ENCODE assay signal across 15 cellular contexts in genomic region chr10:118911361-118911760, GRCh38.
DNase-seq lines count a peak whose midpoint lies in the region; ATAC-seq and TF ChIP-seq lines count a peak whose summit lies in the region.
"Had no signal": no experiment of that assay in that cellular context is flagged by ENCODE, and none has a peak within 500 bp of the region (broad histone marks: within the 10 kb centered on the region; RNA-seq: fewer than 3 reads in every experiment).

No MANE protein-coding gene starts in this region.

- H3K27me3 Mint-ChIP-seq in activated CD4-positive, alpha-beta memory T cell treated with anti-CD3 and anti-CD28 coated beads, Interleukin-2, amount 10 ng/mL, durations not matched to agents 7 days and 5 days: peaks cover 11% of the 10 kb centered on the region

- no peak overlapping the region for H3K4me3 Mint-ChIP-seq in activated CD4-positive, alpha-beta memory T cell treated with anti-CD3 and anti-CD28 coated beads, Interleukin-2, amount 10 ng/mL, durations not matched to agents 7 days and 5 days
- H3K4me3 Mint-ChIP-seq: mesothelial cell of epicardium had no signal

- no peaks in the 10 kb centered on the region for H3K36me3 Mint-ChIP-seq in activated CD4-positive, alpha-beta memory T cell treated with anti-CD3 and anti-CD28 coated beads, Interleukin-2, amount 10 ng/mL, durations not matched to agents 7 days and 5 days (ENCODE audit: low read depth)
- H3K36me3 Mint-ChIP-seq: mesothelial cell of epicardium had no signal

- POLR2A ChIA-PET in activated CD4-positive, alpha-beta memory T cell treated with anti-CD3 and anti-CD28 coated beads, Interleukin-2, amount 10 ng/mL, durations not matched to agents 7 days and 5 days (lab: Charles Lee): no interaction called here

- CTCF ChIA-PET in activated CD4-positive, alpha-beta memory T cell treated with anti-CD3 and anti-CD28 coated beads, Interleukin-2, amount 10 ng/mL, durations not matched to agents 7 days and 5 days (lab: Charles Lee): no interaction called here

- no peaks in the 10 kb centered on the region for H3K36me3 ChIP-seq in cardiac muscle cell
- no peaks in the 10 kb centered on the region for H3K36me3 ChIP-seq in upper lobe of right lung
- H3K36me3 ChIP-seq: SJSA1 had no signal

- no peak for TF ChIP-seq CTCF in cardiac muscle cell (IDR thresholded peaks at IDR 0.05; ENCODE audit: low read depth, low read length)
- no peak for TF ChIP-seq CTCF in upper lobe of right lung (IDR thresholded peaks at IDR 0.05)

- ATAC-seq in Right ventricle myocardium inferior (no peak), upper lobe of right lung (peak; percentile 33)

- no peaks in the 10 kb centered on the region for H3K4me1 Mint-ChIP-seq in activated CD4-positive, alpha-beta memory T cell treated with anti-CD3 and anti-CD28 coated beads, Interleukin-2, amount 10 ng/mL, durations not matched to agents 7 days and 5 days

- H3K9me3 ChIP-seq in cardiac muscle cell (ENCODE audit: low read depth) (no peaks in the 10 kb centered on the region), upper lobe of right lung (no peaks in the 10 kb centered on the region)
- H3K9me3 ChIP-seq: SJSA1 had no signal

- H3K27ac ChIP-seq in cardiac muscle cell (peak overlapping the region; percentile 55), upper lobe of right lung (no peak overlapping the region)
- H3K27ac ChIP-seq: parathyroid adenoma, SJSA1 had no signal

- H3K27me3 ChIP-seq in cardiac muscle cell: no peaks in the 10 kb centered on the region
- no peaks in the 10 kb centered on the region for H3K27me3 ChIP-seq in upper lobe of right lung
- H3K27me3 ChIP-seq: SJSA1 had no signal

- DNase-seq in cardiac muscle cell (ENCODE audit: low read depth in 1 of 2, low spot score in 1 of 2) (peak; percentile 52 to 66), Right ventricle myocardium inferior (ENCODE audit: missing footprints) (no peak), SW480 (ENCODE audit: low spot score) (peak; percentile 71), hepatic stellate cell (ENCODE audit: low spot score) (peak; percentile 61), upper lobe of right lung (no peak), NCI-H345 treated with DMSO at 0.1 percent for 48 hours (lab: John Stamatoyannopoulos, UW; ENCODE audit: unreplicated experiment) (no peak), NCI-H748 treated with DMSO at 0.1 percent for 48 hours (lab: John Stamatoyannopoulos, UW) (no peak)
- DNase-seq in activated CD4-positive, alpha-beta memory T cell treated with anti-CD3 and anti-CD28 coated beads, Interleukin-2, amount 10 ng/mL, durations not matched to agents 7 days and 5 days: no peak
- DNase-seq: activated naive CD4-positive, alpha-beta T cell treated with anti-CD3 and anti-CD28 coated beads, Interleukin-2, amount 50 U/mL, for 16 hours; DMS153; NCI-H1930; stimulated activated CD4-positive, alpha-beta T cell treated with anti-CD3 and anti-CD28 coated beads, Interleukin-15, amount 100 ng/mL, for 24 hours had no signal

- H3K4me3 ChIP-seq in cardiac muscle cell (no peak overlapping the region), upper lobe of right lung (no peak overlapping the region)
- H3K4me3 ChIP-seq: SJSA1 had no signal

- intact Hi-C loops in Right ventricle myocardium inferior (cut with DNase I) (loop anchor here (5.0 kb wide), 1 partner anchor 116 kb away; the partner anchor contains the start of gene NANOS1), upper lobe of right lung (cut with DNase I) (no loop called here)

- no peak overlapping the region for H3K27ac Mint-ChIP-seq in activated CD4-positive, alpha-beta memory T cell treated with anti-CD3 and anti-CD28 coated beads, Interleukin-2, amount 10 ng/mL, durations not matched to agents 7 days and 5 days
- H3K27ac Mint-ChIP-seq: mesothelial cell of epicardium had no signal

- peaks cover 21% of the 10 kb centered on the region for H3K4me1 ChIP-seq in cardiac muscle cell (ENCODE audit: low read depth)
- no peaks in the 10 kb centered on the region for H3K4me1 ChIP-seq in upper lobe of right lung
- H3K4me1 ChIP-seq: parathyroid adenoma had no signal

- no peaks in the 10 kb centered on the region for H3K9me3 Mint-ChIP-seq in activated CD4-positive, alpha-beta memory T cell treated with anti-CD3 and anti-CD28 coated beads, Interleukin-2, amount 10 ng/mL, durations not matched to agents 7 days and 5 days
- H3K9me3 Mint-ChIP-seq: mesothelial cell of epicardium had no signal

Comparison
In these comparisons a context has a peak if more than half of its experiments do, and no peak if none do; other contexts are left out.
1. DNase-seq: peak in cardiac muscle cell (2 of 2), SW480 (single experiment) and hepatic stellate cell (single experiment); none in Right ventricle myocardium inferior (single experiment), upper lobe of right lung (single experiment), NCI-H345 treated with DMSO at 0.1 percent for 48 hours (single experiment), activated CD4-positive, alpha-beta memory T cell treated with anti-CD3 and anti-CD28 coated beads, Interleukin-2, amount 10 ng/mL, durations not matched to agents 7 days and 5 days (single experiment) and NCI-H748 treated with DMSO at 0.1 percent for 48 hours (single experiment).